ENCODE assay signal across 16 cellular contexts in genomic region chr7:36732806-36733205, GRCh38. TPM values are rescaled to one million over a fixed set of nuclear protein-coding genes. Genes with fewer than 3 reads are reported as not detected.
"Had no signal": no experiment of that assay in that cellular context is flagged by ENCODE, and none has a peak within 500 bp of the region (broad histone marks: within the 10 kb centered on the region; RNA-seq: fewer than 3 reads in every experiment).

No MANE protein-coding gene starts in this region.

- H3K4me1 ChIP-seq: colonic mucosa, parathyroid adenoma, prostate gland, right lobe of liver, tibial artery, vagina had no signal

- H3K4me3 ChIP-seq: colonic mucosa, dorsolateral prefrontal cortex, heart left ventricle, prostate gland, right lobe of liver, tibial artery, upper lobe of left lung, vagina had no signal

- H3K79me2 ChIP-seq: parathyroid adenoma had no signal

- H3K27me3 ChIP-seq: colonic mucosa, dorsolateral prefrontal cortex, heart left ventricle, right lobe of liver, tibial artery, upper lobe of left lung, vagina had no signal

- DNase-seq: colonic mucosa; dorsolateral prefrontal cortex; effector CD8-positive, alpha-beta T cell; heart left ventricle; hippocampal formation; right lobe of liver; stimulated activated CD4-positive, alpha-beta T cell treated with anti-CD3 and anti-CD28 coated beads, Interleukin-4, amount 100 ng/mL, for 24 hours; tibial artery; upper lobe of left lung had no signal

- FAIRE-seq: frontal cortex, islet of Langerhans had no signal

- H2AFZ ChIP-seq: parathyroid adenoma had no signal

- H3K9ac ChIP-seq: parathyroid adenoma had no signal

- H3K9me3 ChIP-seq: colonic mucosa, prostate gland, right lobe of liver, vagina had no signal

- H3K36me3 ChIP-seq: colonic mucosa, heart left ventricle, prostate gland, right lobe of liver, tibial artery, upper lobe of left lung, vagina had no signal

- H3K27ac ChIP-seq: colonic mucosa, dorsolateral prefrontal cortex, heart left ventricle, parathyroid adenoma, prostate gland, right lobe of liver, tibial artery, upper lobe of left lung, vagina had no signal

RNA-seq across cellular contexts. Expression of gene AOAH, which starts 8.5 kb away (rescaled TPM):
- total RNA-seq: fibroblast of lung, myocyte had no signal
- polyA plus RNA-seq: fibroblast of lung had no signal
